Comparison of ENCODE assay signal across 11 cellular contexts in the genomic region with DNA sequence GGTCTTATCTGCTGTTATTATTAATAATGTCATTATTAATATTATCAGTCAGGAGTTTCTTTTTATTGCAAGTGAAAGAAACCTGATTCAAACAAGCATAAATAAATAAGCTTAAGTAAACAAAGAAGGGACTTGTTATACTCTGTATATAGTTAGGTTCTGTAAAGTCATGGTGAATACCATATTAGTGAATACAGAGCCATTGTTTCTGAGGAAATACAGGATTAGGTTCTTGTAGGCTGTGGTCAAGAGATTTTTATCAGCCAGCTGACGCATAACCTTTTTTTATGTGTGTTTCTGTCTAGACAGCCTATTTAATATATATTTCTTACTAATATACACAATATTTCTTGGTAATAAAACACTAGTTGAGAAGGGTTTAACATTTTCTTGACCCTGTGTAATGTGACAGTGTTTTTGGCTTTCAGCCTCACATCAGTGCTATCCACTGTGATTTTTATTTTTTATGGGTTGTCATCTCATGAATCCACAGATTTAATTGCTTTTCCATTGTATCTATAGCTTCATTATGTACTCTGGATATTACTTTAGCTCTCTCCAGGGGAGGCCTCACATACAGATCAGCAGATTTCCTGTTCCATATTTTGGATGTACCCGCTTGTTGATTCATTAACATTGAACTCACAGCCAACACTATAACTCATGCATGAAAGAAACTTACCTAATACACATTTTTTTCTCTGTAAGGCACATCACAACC. TPM values are rescaled to one million over a fixed set of nuclear protein-coding genes. Genes with fewer than 3 reads are reported as not detected.
A peak's percentile ranks its signal among the peaks of the same experiment; 100 is the strongest.
DNase-seq lines count a peak whose midpoint lies in the region; ATAC-seq and TF ChIP-seq lines count a peak whose summit lies in the region.
"Had no signal": no experiment of that assay in that cellular context is flagged by ENCODE, and none has a peak within 500 bp of the region (broad histone marks: within the 10 kb centered on the region; RNA-seq: fewer than 3 reads in every experiment).

No MANE protein-coding gene starts in this region.

- H3K18ac ChIP-seq in H9 (ENCODE audit: insufficient read length, low read depth, low read length), result no peak overlapping the region

- H3T11ph ChIP-seq in H9 (ENCODE audit: low read length), result no peak overlapping the region

- H2BK20ac ChIP-seq in H9 (ENCODE audit: low read depth, low read length, poor library complexity, severe bottlenecking), result no peak overlapping the region

- no peak overlapping the region for H3K4me3 ChIP-seq in thyroid gland (replicated peaks in 1 of 3)

- H3K4me3 Mint-ChIP-seq in activated T-cell treated with anti-CD3 and anti-CD28 coated beads, Interleukin-2, amount 50 U/mL, for 24 hours, result peak overlapping the region; percentile 48
- H3K4me3 Mint-ChIP-seq in activated naive CD8-positive, alpha-beta T cell treated with anti-CD3 and anti-CD28 coated beads, Interleukin-2, amount 50 U/mL, for 24 hours, result peak overlapping the region; percentile 21
- H3K4me3 Mint-ChIP-seq in immature natural killer cell (peak overlapping the region in 1 of 5 donors; percentile 54), H9 (no peak overlapping the region)

- no peaks in the 10 kb centered on the region for H3K79me1 ChIP-seq in H9 (ENCODE audit: insufficient read depth, low read depth, low read length, poor library complexity, severe bottlenecking)

- TF ChIP-seq CTCF in thyroid gland (IDR thresholded peaks at IDR 0.05) (no peak), H9 (conservative IDR thresholded peaks at IDR 0.05) (no peak)

- H2BK5ac ChIP-seq in H9 (ENCODE audit: insufficient read length, low read length), result no peak overlapping the region

- H2BK120ac ChIP-seq in H9 (ENCODE audit: low read depth, low read length, poor library complexity, severe bottlenecking), result no peak overlapping the region

- H3K27me3 Mint-ChIP-seq in activated T-cell treated with anti-CD3 and anti-CD28 coated beads, Interleukin-2, amount 50 U/mL, for 24 hours, result no peaks in the 10 kb centered on the region
- no peaks in the 10 kb centered on the region for H3K27me3 Mint-ChIP-seq in activated naive CD8-positive, alpha-beta T cell treated with anti-CD3 and anti-CD28 coated beads, Interleukin-2, amount 50 U/mL, for 24 hours
- no peaks in the 10 kb centered on the region for H3K27me3 Mint-ChIP-seq in immature natural killer cell (ENCODE audit: low read depth in 3 of 3)
- peaks cover 5% of the 10 kb centered on the region; the same call in 1 of the 2 replicates for H3K27me3 Mint-ChIP-seq in H9 (ENCODE audit: low read depth)

- no peaks in the 10 kb centered on the region for H3K36me3 ChIP-seq in thyroid gland

- intact Hi-C loops in thyroid gland (cut with DNase I), result no loop called here

- H4K20me1 ChIP-seq in H9 (ENCODE audit: control insufficient read depth, insufficient read depth, insufficient read length), result no peaks in the 10 kb centered on the region

- peak overlapping the region; percentile 57 for H3K27ac Mint-ChIP-seq in activated T-cell treated with anti-CD3 and anti-CD28 coated beads, Interleukin-2, amount 50 U/mL, for 24 hours
- H3K27ac Mint-ChIP-seq in activated naive CD8-positive, alpha-beta T cell treated with anti-CD3 and anti-CD28 coated beads, Interleukin-2, amount 50 U/mL, for 24 hours, result peak overlapping the region; percentile 61
- H3K27ac Mint-ChIP-seq in immature natural killer cell, result peak overlapping the region; percentile 32 to 89 (median 69)
- H3K27ac Mint-ChIP-seq in H9, result no peak overlapping the region

- H3K23me2 ChIP-seq in H9 (ENCODE audit: insufficient read length, low read depth, low read length, poor library complexity, severe bottlenecking), result no peaks in the 10 kb centered on the region

- H2BK12ac ChIP-seq in H9 (ENCODE audit: insufficient read length, low read depth, low read length), result no peak overlapping the region

- TF ChIP-seq POLR2A in thyroid gland (IDR thresholded peaks at IDR 0.05), result no peak

- WGBS in thyroid gland, 2 donors, result 92 to 94% methylated on average over 2 of the region's 2 CpGs
- WGBS in H9 (ENCODE audit: extremely low coverage, insufficient read length, low lambda C conversion rate), result no CpG with 5 or more reads among the region's 2 CpGs

- no peak overlapping the region for H4K8ac ChIP-seq in H9 (replicated peaks; ENCODE audit: insufficient read length, low read depth, low read length)

- H3K27ac ChIP-seq in thyroid gland, result peak overlapping the region; percentile 53 to 70 (median 63)
- H3K27ac ChIP-seq in H9 (ENCODE audit: insufficient read length, low read depth, low read length), result no peak overlapping the region

- H3K9me3 Mint-ChIP-seq in activated T-cell treated with anti-CD3 and anti-CD28 coated beads, Interleukin-2, amount 50 U/mL, for 24 hours, result no peaks in the 10 kb centered on the region
- no peaks in the 10 kb centered on the region for H3K9me3 Mint-ChIP-seq in activated naive CD8-positive, alpha-beta T cell treated with anti-CD3 and anti-CD28 coated beads, Interleukin-2, amount 50 U/mL, for 24 hours
- H3K9me3 Mint-ChIP-seq in immature natural killer cell (no peaks in the 10 kb centered on the region), H9 (no peaks in the 10 kb centered on the region)

- H2BK15ac ChIP-seq in H9 (ENCODE audit: low read depth, low read length), result no peak overlapping the region

- no peak overlapping the region for H4K91ac ChIP-seq in H9 (ENCODE audit: insufficient read length, low read depth, low read length)

- no peak for ATAC-seq in activated naive CD8-positive, alpha-beta T cell treated with anti-CD3 and anti-CD28 coated beads, Interleukin-2, amount 50 U/mL, for 24 hours
- ATAC-seq in HG02970 (IDR thresholded peaks at IDR 0.05; ENCODE audit: low FRiP score, unreplicated experiment), result no peak
- ATAC-seq: left lobe of liver had no signal

- H3K27me3 ChIP-seq in thyroid gland (no peaks in the 10 kb centered on the region), H9 (ENCODE audit: insufficient read depth, low read length) (no peaks in the 10 kb centered on the region)

- H3K4me1 ChIP-seq in thyroid gland (peaks cover 29 to 41% of the 10 kb centered on the region in 2 donors), H9 (ENCODE audit: insufficient read depth, low read length) (peaks cover 5% of the 10 kb centered on the region; the same call in 1 of the 2 replicates)

- no peaks in the 10 kb centered on the region for H3K79me2 ChIP-seq in H9 (ENCODE audit: insufficient read depth, low read length)

- no peak overlapping the region for H2AK5ac ChIP-seq in H9 (ENCODE audit: insufficient read length, low read length)

- H3K4me2 ChIP-seq in H9 (ENCODE audit: insufficient read depth, insufficient read length, low read length), result no peak overlapping the region

- H3K56ac ChIP-seq in H9 (ENCODE audit: insufficient read length, low read depth, low read length), result no peak overlapping the region

- no peak overlapping the region for H3K14ac ChIP-seq in H9 (ENCODE audit: insufficient read depth, low read length)

- no peak overlapping the region for H3K9ac ChIP-seq in H9 (ENCODE audit: extremely low read depth, insufficient read length, low read length)

- H3K9me3 ChIP-seq in thyroid gland (no peaks in the 10 kb centered on the region), H9 (ENCODE audit: control insufficient read depth, low read depth, low read length) (no peaks in the 10 kb centered on the region)

- peaks cover 73% of the 10 kb centered on the region for H3K4me1 Mint-ChIP-seq in activated T-cell treated with anti-CD3 and anti-CD28 coated beads, Interleukin-2, amount 50 U/mL, for 24 hours (ENCODE audit: low read depth)
- peaks cover 71% of the 10 kb centered on the region for H3K4me1 Mint-ChIP-seq in activated naive CD8-positive, alpha-beta T cell treated with anti-CD3 and anti-CD28 coated beads, Interleukin-2, amount 50 U/mL, for 24 hours
- H3K4me1 Mint-ChIP-seq in immature natural killer cell, result peaks cover 46 to 80% of the 10 kb centered on the region in 2 donors
- peaks cover 33 to 34% of the 10 kb centered on the region in 2 experiments for H3K4me1 Mint-ChIP-seq in H9

- H2AFZ ChIP-seq in H9 (ENCODE audit: low read length), result no peak overlapping the region

- no peak overlapping the region for H3K23ac ChIP-seq in H9 (ENCODE audit: insufficient read length, low read depth, low read length)

- no peak overlapping the region for H4K5ac ChIP-seq in H9 (ENCODE audit: insufficient read length, low read depth, low read length)

- H3K4ac ChIP-seq in H9 (ENCODE audit: low read depth, low read length), result no peak overlapping the region

- DNase-seq in activated T-cell treated with anti-CD3 and anti-CD28 coated beads, Interleukin-2, amount 50 U/mL, for 24 hours, result no peak
- DNase-seq in activated T-cell treated with anti-CD3 and anti-CD28 coated beads for 4 hours, result no peak
- no peak for DNase-seq in activated naive CD8-positive, alpha-beta T cell treated with anti-CD3 and anti-CD28 coated beads, Interleukin-2, amount 50 U/mL, for 24 hours
- DNase-seq in immature natural killer cell, result no peak
- DNase-seq in thyroid gland, result no peak
- DNase-seq in H9, result no peak
- DNase-seq in stimulated activated CD4-positive, alpha-beta T cell treated with anti-CD3 and anti-CD28 coated beads, Interleukin-4, amount 100 ng/mL, for 24 hours, result no peak
- DNase-seq: activated gamma-delta T cell treated with Interleukin-2 at 50 U/mL for 16 hours, RPMI8226 had no signal

- H3K36me3 Mint-ChIP-seq in activated T-cell treated with anti-CD3 and anti-CD28 coated beads, Interleukin-2, amount 50 U/mL, for 24 hours (ENCODE audit: low read depth), result peaks cover 55% of the 10 kb centered on the region
- peaks cover 31% of the 10 kb centered on the region for H3K36me3 Mint-ChIP-seq in activated naive CD8-positive, alpha-beta T cell treated with anti-CD3 and anti-CD28 coated beads, Interleukin-2, amount 50 U/mL, for 24 hours (ENCODE audit: low read depth)
- peaks cover 8 to 25% (median 14%) of the 10 kb centered on the region in 3 donors for H3K36me3 Mint-ChIP-seq in immature natural killer cell
- no peaks in the 10 kb centered on the region for H3K36me3 Mint-ChIP-seq in H9 (ENCODE audit: insufficient read depth in 1 of 3, low read depth in 3 of 3)

RNA-seq across cellular contexts. Expression of gene HERC3, which starts 8.0 kb away (rescaled TPM):
- 10 to 100 TPM; 21.7 to 39.7 (median 32.0) TPM for polyA plus RNA-seq in immature natural killer cell
- total RNA-seq in thyroid gland (10 to 100 TPM; 37.4 to 75.4 (median 47.8) TPM), H9 (2021) (2.9 and 3.1 TPM in 2 replicates)

Comparison
In these comparisons a context has a peak if more than half of its experiments do, and no peak if none do; other contexts are left out.
1. H3K27ac Mint-ChIP-seq: peak in activated T-cell treated with anti-CD3 and anti-CD28 coated beads, Interleukin-2, amount 50 U/mL, for 24 hours (single experiment), activated naive CD8-positive, alpha-beta T cell treated with anti-CD3 and anti-CD28 coated beads, Interleukin-2, amount 50 U/mL, for 24 hours (single experiment) and immature natural killer cell (6 of 6); none in H9 (0 of 3).
2. H3K4me3 Mint-ChIP-seq: peak in activated T-cell treated with anti-CD3 and anti-CD28 coated beads, Interleukin-2, amount 50 U/mL, for 24 hours (single experiment) and activated naive CD8-positive, alpha-beta T cell treated with anti-CD3 and anti-CD28 coated beads, Interleukin-2, amount 50 U/mL, for 24 hours (single experiment); none in H9 (0 of 2).